In genomic region chr2:240926516-240927389, GRCh38 we compare ENCODE assay signal across 13 cellular contexts. TPM values are rescaled to one million over a fixed set of nuclear protein-coding genes. Genes with fewer than 3 reads are reported as not detected.
DNase-seq lines count a peak whose midpoint lies in the region; ATAC-seq, FAIRE-seq and TF ChIP-seq lines count a peak whose summit lies in the region.
"Had no signal": no experiment of that assay in that cellular context is flagged by ENCODE, and none has a peak within 500 bp of the region (broad histone marks: within the 10 kb centered on the region; RNA-seq: fewer than 3 reads in every experiment).

No MANE protein-coding gene starts in this region.

- no peaks in the 10 kb centered on the region for H3K9me3 ChIP-seq in BLaER1 treated with 17β-estradiol and CSF1 and Interleukin-3, amounts not matched to agents 10 nM and 100 nM (replicated peaks in 1 of 11)
- H3K9me3 ChIP-seq in SK-N-MC (ENCODE audit: low read depth, low read length) (no peaks in the 10 kb centered on the region), pancreas (no peaks in the 10 kb centered on the region), prostate gland (no peaks in the 10 kb centered on the region)

- H3K27me3 ChIP-seq in BLaER1 treated with 17β-estradiol and CSF1 and Interleukin-3, amounts not matched to agents 10 nM and 100 nM: no peaks in the 10 kb centered on the region
- no peaks in the 10 kb centered on the region for H3K27me3 ChIP-seq in pancreas
- H3K27me3 ChIP-seq in prostate gland (replicated peaks; ENCODE audit: insufficient read depth): no peaks in the 10 kb centered on the region

- peaks cover 0 to 40% (median 24%) of the 10 kb centered on the region in 10 experiments; a peak in 14 of 20 replicates for H3K4me1 ChIP-seq in BLaER1 treated with 17β-estradiol and CSF1 and Interleukin-3, amounts not matched to agents 10 nM and 100 nM
- H3K4me1 ChIP-seq in pancreas (no peaks in the 10 kb centered on the region), prostate gland (replicated peaks) (no peaks in the 10 kb centered on the region)

- H3K27ac ChIP-seq in BLaER1 treated with 17β-estradiol and CSF1 and Interleukin-3, amounts not matched to agents 10 nM and 100 nM: no peak overlapping the region
- peak overlapping the region; percentile 60; the same call in 1 of the 2 replicates for H3K27ac ChIP-seq in SK-N-MC
- no peak overlapping the region for H3K27ac ChIP-seq in pancreas
- no peak overlapping the region for H3K27ac ChIP-seq in prostate gland

- H3K36me3 ChIP-seq in BLaER1 treated with 17β-estradiol and CSF1 and Interleukin-3, amounts not matched to agents 10 nM and 100 nM: no peaks in the 10 kb centered on the region
- no peaks in the 10 kb centered on the region for H3K36me3 ChIP-seq in SK-N-MC (ENCODE audit: insufficient read depth, low read length)
- no peaks in the 10 kb centered on the region for H3K36me3 ChIP-seq in pancreas
- no peaks in the 10 kb centered on the region for H3K36me3 ChIP-seq in prostate gland

- no peak for DNase-seq in SK-N-MC (ENCODE audit: low read depth, low spot score)
- peak; percentile 71 for DNase-seq in Right ventricle myocardium inferior (ENCODE audit: missing footprints)
- peak in 5 of 6 donors; percentile 16 to 73 (median 50) for DNase-seq in pancreas
- DNase-seq in GM19238 (ENCODE audit: insufficient read length, low spot score): no peak
- no peak for DNase-seq in GF-D8 (lab: John Stamatoyannopoulos, UW)
- DNase-seq in prostate gland (ENCODE audit: low spot score): no peak
- DNase-seq: activated CD4-positive, alpha-beta T cell treated with anti-CD3 and anti-CD28 coated beads, Interleukin-2, amount 50 U/mL, for 1 hour; cortex of kidney; EL; immature natural killer cell had no signal

- peaks cover 0 to 16% (median 0%) of the 10 kb centered on the region in 11 experiments; a peak in 3 of 22 replicates for H4K20me1 ChIP-seq in BLaER1 treated with 17β-estradiol and CSF1 and Interleukin-3, amounts not matched to agents 10 nM and 100 nM

- H3K4me2 ChIP-seq in BLaER1 treated with 17β-estradiol and CSF1 and Interleukin-3, amounts not matched to agents 10 nM and 100 nM: peak overlapping the region in 6 of 11 experiments; percentile 7 to 38 (median 18); a peak in 8 of 22 replicates

- WGBS in pancreas, 2 donors: 44 to 48% methylated on average over 38 of the region's 38 CpGs
- WGBS in prostate gland: 65% methylated on average over 35 of the region's 38 CpGs

- no peak overlapping the region for H3K4me3 ChIP-seq in BLaER1 treated with 17β-estradiol and CSF1 and Interleukin-3, amounts not matched to agents 10 nM and 100 nM
- no peak overlapping the region for H3K4me3 ChIP-seq in SK-N-MC
- H3K4me3 ChIP-seq in pancreas: peak overlapping the region in 1 of 4 donors; percentile 12
- no peak overlapping the region for H3K4me3 ChIP-seq in prostate gland

- no peak for TF ChIP-seq POLR2A in prostate gland (IDR thresholded peaks at IDR 0.05)

- peak overlapping the region in 1 of 11 experiments; percentile 34; a peak in 2 of 22 replicates for H3K9ac ChIP-seq in BLaER1 treated with 17β-estradiol and CSF1 and Interleukin-3, amounts not matched to agents 10 nM and 100 nM
- no peak overlapping the region for H3K9ac ChIP-seq in SK-N-MC (ENCODE audit: insufficient read length)

- ATAC-seq in Right ventricle myocardium inferior (peak; percentile 72), pancreas (peak; percentile 67 to 83 (median 76)), HG03442 (IDR thresholded peaks at IDR 0.05; ENCODE audit: unreplicated experiment) (no peak)

- FAIRE-seq in pancreas (lab: Jason Lieb, UNC): no peak

- TF ChIP-seq CTCF in pancreas (IDR thresholded peaks at IDR 0.05): no peak
- TF ChIP-seq CTCF in prostate gland (IDR thresholded peaks at IDR 0.05): no peak

- intact Hi-C loops in Right ventricle myocardium inferior (cut with DNase I): no loop called here
- intact Hi-C loops in pancreas (cut with DNase I): no loop called here
- intact Hi-C loops in prostate gland (cut with DNase I): no loop called here

RNA-seq across cellular contexts. Expression of gene CROCC2, which starts 20.6 kb away (rescaled TPM):
- total RNA-seq in Right ventricle myocardium inferior: not detected
- under 1 TPM in 1 of 6 donors, not detected in 5; 0.04 TPM for total RNA-seq in pancreas
- under 1 TPM; 0.04 to 0.05 TPM for polyA plus RNA-seq in pancreas
- under 1 TPM in 1 of 2 donors, not detected in 1; 0.23 TPM for total RNA-seq in prostate gland
- total RNA-seq: temporal lobe had no signal
- polyA plus RNA-seq: immature natural killer cell had no signal

RNA-seq across cellular contexts. Expression of gene MAB21L4, which starts 30.8 kb away (rescaled TPM):
- total RNA-seq in Right ventricle myocardium inferior (not detected), pancreas (1 to 10 TPM in 2 of 6 donors, under 1 TPM in 4; 0.14 to 1.5 (median 0.45) TPM), prostate gland (1 to 10 TPM; 1.1 to 3.5 TPM)
- polyA plus RNA-seq in pancreas: 1 to 10 TPM; 2.0 TPM
- total RNA-seq: temporal lobe had no signal
- polyA plus RNA-seq: immature natural killer cell had no signal

RNA-seq across cellular contexts. Expression of gene AGXT, which starts 58.1 kb away (rescaled TPM):
- total RNA-seq in Right ventricle myocardium inferior (not detected), pancreas (under 1 TPM in 1 of 6 donors, not detected in 5; 0.76 TPM), prostate gland (not detected)
- under 1 TPM; 0.07 to 0.08 TPM for polyA plus RNA-seq in pancreas
- total RNA-seq: temporal lobe had no signal
- polyA plus RNA-seq: immature natural killer cell had no signal

Comparison
In these comparisons a context has a peak if more than half of its experiments do, and no peak if none do; other contexts are left out.
1. DNase-seq: peak in Right ventricle myocardium inferior (single experiment) and pancreas (5 of 6); none in SK-N-MC (single experiment), GM19238 (single experiment), GF-D8 (single experiment) and prostate gland (single experiment).